In genomic region chrX:137032378-137032694, GRCh38 we compare ENCODE assay signal across 11 cellular contexts. TPM values are rescaled to one million over a fixed set of nuclear protein-coding genes. Genes with fewer than 3 reads are reported as not detected.
A peak's percentile ranks its signal among the peaks of the same experiment; 100 is the strongest.
DNase-seq lines count a peak whose midpoint lies in the region; ATAC-seq and TF ChIP-seq lines count a peak whose summit lies in the region.
"Had no signal": no experiment of that assay in that cellular context is flagged by ENCODE, and none has a peak within 500 bp of the region (broad histone marks: within the 10 kb centered on the region; RNA-seq: fewer than 3 reads in every experiment).

No MANE protein-coding gene starts in this region.

- H3K4me1 Mint-ChIP-seq in natural killer cell treated with Interleukin-12 subunit alpha and Interleukin-12 subunit beta and Interleukin-15 and Interleukin-18, amount 100 ng/mL, for 72 hours (ENCODE audit: low read depth in 2 of 2), result peaks cover 3 to 6% of the 10 kb centered on the region in 2 donors

- H3K36me3 Mint-ChIP-seq in natural killer cell treated with Interleukin-12 subunit alpha and Interleukin-12 subunit beta and Interleukin-15 and Interleukin-18, amount 100 ng/mL, for 72 hours, result no peaks in the 10 kb centered on the region

- no peaks in the 10 kb centered on the region for H3K9me3 Mint-ChIP-seq in natural killer cell treated with Interleukin-12 subunit alpha and Interleukin-12 subunit beta and Interleukin-15 and Interleukin-18, amount 100 ng/mL, for 72 hours
- H3K9me3 Mint-ChIP-seq: dendritic cell treated with granulocyte-macrophage colony-stimulating factor and Interleukin-4, amounts not matched to agents 40 ng/mL and 50 ng/mL, for 4 days; HFFc6 had no signal

- intact Hi-C loops in sigmoid colon (cut with DNase I), result no loop called here

- peak overlapping the region; percentile 57 for H3K4me3 ChIP-seq in endocrine pancreas (ENCODE audit: control insufficient read depth, insufficient read depth, low read length)
- peak overlapping the region in 3 of 4 donors; percentile 25 to 42 (median 29) for H3K4me3 ChIP-seq in sigmoid colon

- H3K27me3 Mint-ChIP-seq in natural killer cell treated with Interleukin-12 subunit alpha and Interleukin-12 subunit beta and Interleukin-15 and Interleukin-18, amount 100 ng/mL, for 72 hours, result peaks cover 20 to 34% of the 10 kb centered on the region in 2 donors

- TF ChIP-seq EP300 in sigmoid colon (IDR thresholded peaks at IDR 0.05), result no peak

- H3K27me3 ChIP-seq in endocrine pancreas (ENCODE audit: control insufficient read depth, insufficient read depth, low read length) (peaks cover 12% of the 10 kb centered on the region), sigmoid colon (peaks cover 7 to 39% (median 11%) of the 10 kb centered on the region in 3 donors)

- H3K9ac ChIP-seq in endocrine pancreas (ENCODE audit: control insufficient read depth, insufficient read depth, low read length), result no peak overlapping the region

- no peak for TF ChIP-seq POLR2A in sigmoid colon (IDR thresholded peaks at IDR 0.05)

- TF ChIP-seq CTCF in sigmoid colon (IDR thresholded peaks at IDR 0.05), result no peak

- H3K4me1 ChIP-seq in endocrine pancreas (ENCODE audit: control insufficient read depth, insufficient read depth, low read length) (no peaks in the 10 kb centered on the region), sigmoid colon (peaks cover 0 to 14% (median 9%) of the 10 kb centered on the region in 4 donors)

- H3K4me3 Mint-ChIP-seq in natural killer cell treated with Interleukin-12 subunit alpha and Interleukin-12 subunit beta and Interleukin-15 and Interleukin-18, amount 100 ng/mL, for 72 hours, result no peak overlapping the region
- H3K4me3 Mint-ChIP-seq: dendritic cell treated with granulocyte-macrophage colony-stimulating factor and Interleukin-4, amounts not matched to agents 40 ng/mL and 50 ng/mL, for 4 days; HFFc6 had no signal

- H3K27ac Mint-ChIP-seq in natural killer cell treated with Interleukin-12 subunit alpha and Interleukin-12 subunit beta and Interleukin-15 and Interleukin-18, amount 100 ng/mL, for 72 hours, result no peak overlapping the region
- H3K27ac Mint-ChIP-seq: dendritic cell treated with granulocyte-macrophage colony-stimulating factor and Interleukin-4, amounts not matched to agents 40 ng/mL and 50 ng/mL, for 4 days; HFFc6 had no signal

- no peak overlapping the region for H3K27ac ChIP-seq in sigmoid colon
- H3K27ac ChIP-seq: RWPE1 had no signal

- ATAC-seq in GM18502 (IDR thresholded peaks at IDR 0.05; ENCODE audit: poor library complexity, unreplicated experiment), result peak; percentile 22
- peak; percentile 19 for ATAC-seq in HG03354 (IDR thresholded peaks at IDR 0.05; ENCODE audit: poor library complexity, severe bottlenecking, unreplicated experiment)
- no peak for ATAC-seq in natural killer cell treated with Interleukin-12 subunit alpha and Interleukin-12 subunit beta and Interleukin-15 and Interleukin-18, amount 100 ng/mL, for 72 hours
- no peak for ATAC-seq in GM19328 (IDR thresholded peaks at IDR 0.05; ENCODE audit: unreplicated experiment)
- ATAC-seq in activated CD4-positive, CD25-positive, alpha-beta regulatory T cell treated with anti-CD3 and anti-CD28 coated beads, Interleukin-2, amount 50 U/mL, for 24 hours, result no peak

- no peak for DNase-seq in sigmoid colon
- DNase-seq in natural killer cell treated with Interleukin-12 subunit alpha and Interleukin-12 subunit beta and Interleukin-15 and Interleukin-18, amount 100 ng/mL, for 72 hours (ENCODE audit: low spot score), result no peak
- no peak for DNase-seq in NCI-H2081 (lab: John Stamatoyannopoulos, UW)

- H3K36me3 ChIP-seq in endocrine pancreas (ENCODE audit: control insufficient read depth, insufficient read depth, low read length) (no peaks in the 10 kb centered on the region), sigmoid colon (no peaks in the 10 kb centered on the region)

- no peaks in the 10 kb centered on the region for H3K9me3 ChIP-seq in endocrine pancreas (ENCODE audit: control insufficient read depth, low read length)
- H3K9me3 ChIP-seq in sigmoid colon, result no peaks in the 10 kb centered on the region

- 3 to 4% methylated on average over 13 of the region's 13 CpGs for WGBS in sigmoid colon, 2 donors

RNA-seq across cellular contexts. Expression of gene GPR101, which starts 1.5 kb away (rescaled TPM):
- not detected for total RNA-seq in sigmoid colon
- not detected for polyA plus RNA-seq in sigmoid colon
- not detected for total RNA-seq in natural killer cell treated with Interleukin-12 subunit alpha and Interleukin-12 subunit beta and Interleukin-15 and Interleukin-18, amount 100 ng/mL, for 72 hours
- total RNA-seq: HFFc6 had no signal

Comparison
In these comparisons a context has a peak if more than half of its experiments do, and no peak if none do; other contexts are left out.
1. ATAC-seq: peak in GM18502 (single experiment) and HG03354 (single experiment); none in natural killer cell treated with Interleukin-12 subunit alpha and Interleukin-12 subunit beta and Interleukin-15 and Interleukin-18, amount 100 ng/mL, for 72 hours (0 of 2), GM19328 (single experiment) and activated CD4-positive, CD25-positive, alpha-beta regulatory T cell treated with anti-CD3 and anti-CD28 coated beads, Interleukin-2, amount 50 U/mL, for 24 hours (0 of 2).